ENCODE assay signal across 17 cellular contexts in genomic region chr19:35533201-35533821, GRCh38. TPM values are rescaled to one million over a fixed set of nuclear protein-coding genes. Genes with fewer than 3 reads are reported as not detected.
DNase-seq lines count a peak whose midpoint lies in the region; ATAC-seq, FAIRE-seq and TF ChIP-seq lines count a peak whose summit lies in the region.
"Had no signal": no experiment of that assay in that cellular context is flagged by ENCODE, and none has a peak within 500 bp of the region (broad histone marks: within the 10 kb centered on the region; RNA-seq: fewer than 3 reads in every experiment).

Gene GAPDHS (plus strand): TSS chr19:35533456. CDS start chr19:35533528, 72 bp downstream.

- no peak for FAIRE-seq in HepG2 (lab: Jason Lieb, UNC)

- no peak for TF ChIP-seq RAD21 in HepG2 (CRISPR knock-in tag; IDR thresholded peaks at IDR 0.05)

- peak within 1 kb of the TSS; percentile 26 for H3K27ac Mint-ChIP-seq in activated T-helper 1 cell treated with anti-CD3 and anti-CD28 coated beads, Interleukin-12 subunit alpha, Interleukin-12 subunit beta, Interleukin-2, Interleukin-4 antibody, amounts not matched to agents 30 ng/mL and 10 ng/mL and 1 ng/mL, durations not matched to agents 14 hours and 24 hours and 36 hours
- H3K27ac Mint-ChIP-seq: mesothelial cell of epicardium had no signal

- no peaks in the 10 kb centered on the region for H3K9me3 Mint-ChIP-seq in activated T-helper 1 cell treated with anti-CD3 and anti-CD28 coated beads, Interleukin-12 subunit alpha, Interleukin-12 subunit beta, Interleukin-2, Interleukin-4 antibody, amounts not matched to agents 30 ng/mL and 10 ng/mL and 1 ng/mL, durations not matched to agents 14 hours and 24 hours and 36 hours
- H3K9me3 Mint-ChIP-seq: CD14-positive monocyte, mesothelial cell of epicardium had no signal

- no peaks in the 10 kb centered on the region for H3K9me3 ChIP-seq in HepG2 (ENCODE audit: low read length)
- no peaks in the 10 kb centered on the region for H3K9me3 ChIP-seq in right lobe of liver
- H3K9me3 ChIP-seq in iPS-15b (ENCODE audit: control insufficient read depth, insufficient read depth, low read length) = no peaks in the 10 kb centered on the region
- H3K9me3 ChIP-seq in testis = no peaks in the 10 kb centered on the region
- H3K9me3 ChIP-seq: esophagus squamous epithelium, psoas muscle had no signal

- H3K27ac ChIP-seq in HepG2 (ENCODE audit: extremely low read length, insufficient read depth, low read length) (no peak within 1 kb of the TSS), right lobe of liver (no peak within 1 kb of the TSS), testis (no peak within 1 kb of the TSS)
- H3K27ac ChIP-seq: esophagus squamous epithelium, psoas muscle had no signal

- CTCF ChIA-PET in HepG2 (lab: Yijun Ruan, JAX; ENCODE audit: low intra/inter-chr PET ratio, low total read pairs) = no interaction called here

- H3K79me2 ChIP-seq in HepG2 (ENCODE audit: insufficient read depth, low read length) = no peaks in the 10 kb centered on the region

- H3K27me3 ChIP-seq in HepG2 (ENCODE audit: control insufficient read depth in 1 of 2, insufficient read depth in 2 of 2, low read length in 2 of 2) = peaks cover 5 to 16% of the 10 kb centered on the region in 2 experiments; a peak in 4 of 5 replicates
- no peaks in the 10 kb centered on the region for H3K27me3 ChIP-seq in right lobe of liver
- H3K27me3 ChIP-seq in iPS-15b (ENCODE audit: control insufficient read depth, insufficient read depth, low read length) = peaks cover 13% of the 10 kb centered on the region
- no peaks in the 10 kb centered on the region for H3K27me3 ChIP-seq in testis

- no peaks in the 10 kb centered on the region for H3K36me3 Mint-ChIP-seq in activated T-helper 1 cell treated with anti-CD3 and anti-CD28 coated beads, Interleukin-12 subunit alpha, Interleukin-12 subunit beta, Interleukin-2, Interleukin-4 antibody, amounts not matched to agents 30 ng/mL and 10 ng/mL and 1 ng/mL, durations not matched to agents 14 hours and 24 hours and 36 hours (ENCODE audit: low read depth)
- H3K36me3 Mint-ChIP-seq: CD14-positive monocyte, mesothelial cell of epicardium had no signal

- H3K4me3 ChIP-seq in HepG2 (replicated peaks in 1 of 3; ENCODE audit: insufficient read depth in 1 of 3, low read depth in 2 of 3, low read length in 3 of 3) (peak within 1 kb of the TSS in 1 of 3 experiments; percentile 26; a peak in 1 of 6 replicates), right lobe of liver (no peak within 1 kb of the TSS), iPS-15b (ENCODE audit: low read depth, low read length) (peak within 1 kb of the TSS; percentile 35), testis (peak within 1 kb of the TSS in 1 of 2 donors; percentile 9)
- H3K4me3 ChIP-seq: esophagus squamous epithelium, psoas muscle had no signal

- H3K4me3 Mint-ChIP-seq in activated T-helper 1 cell treated with anti-CD3 and anti-CD28 coated beads, Interleukin-12 subunit alpha, Interleukin-12 subunit beta, Interleukin-2, Interleukin-4 antibody, amounts not matched to agents 30 ng/mL and 10 ng/mL and 1 ng/mL, durations not matched to agents 14 hours and 24 hours and 36 hours = peak within 1 kb of the TSS; percentile 56
- H3K4me3 Mint-ChIP-seq: mesothelial cell of epicardium had no signal

- no peak within 1 kb of the TSS for H3K9ac ChIP-seq in HepG2 (ENCODE audit: insufficient read depth, low read depth, low read length)
- H3K9ac ChIP-seq in iPS-15b (ENCODE audit: low read depth, low read length) = peak within 1 kb of the TSS; percentile 24

- intact Hi-C loops in HepG2 (cut with micrococcal nuclease; ENCODE audit: unreplicated experiment) (no loop called here), right lobe of liver (cut with DNase I) (no loop called here), testis (cut with DNase I; ENCODE audit: low total_unique reads) (no loop called here)
- intact Hi-C loops in activated T-helper 1 cell treated with anti-CD3 and anti-CD28 coated beads, Interleukin-12 subunit alpha, Interleukin-12 subunit beta, Interleukin-2, Interleukin-4 antibody, amounts not matched to agents 30 ng/mL and 10 ng/mL and 1 ng/mL, durations not matched to agents 14 hours and 24 hours and 36 hours (cut with micrococcal nuclease) = no loop called here

- H3K4me2 ChIP-seq in HepG2 (ENCODE audit: low read depth, low read length) = peak within 1 kb of the TSS; percentile 51

- no peak for DNase-seq in HepG2 (ENCODE audit: low spot score)
- DNase-seq in right lobe of liver = no peak
- DNase-seq in activated T-helper 1 cell treated with anti-CD3 and anti-CD28 coated beads, Interleukin-12 subunit alpha, Interleukin-12 subunit beta, Interleukin-2, Interleukin-4 antibody, amounts not matched to agents 30 ng/mL and 10 ng/mL and 1 ng/mL, durations not matched to agents 14 hours and 24 hours and 36 hours (ENCODE audit: low spot score) = no peak
- peak; percentile 43 for DNase-seq in testis
- DNase-seq in NCI-H2171 (lab: John Stamatoyannopoulos, UW) = no peak
- DNase-seq in hepatic stellate cell (ENCODE audit: low spot score) = no peak
- DNase-seq: activated gamma-delta T cell, esophagus squamous epithelium, Karpas-422, NCI-H1930, SHP77 had no signal

- POLR2A ChIA-PET in HepG2 (lab: Yijun Ruan, JAX) = no interaction called here

- TF ChIP-seq EP300 in HepG2 (IDR thresholded peaks at IDR 0.05; ENCODE audit: low read depth in 2 of 2, low read length in 2 of 2) (no peak), HepG2 (CRISPR knock-in tag; IDR thresholded peaks at IDR 0.05; ENCODE audit: borderline replicate concordance) (no peak)

- no peak within 1 kb of the TSS for H2AFZ ChIP-seq in HepG2 (ENCODE audit: low read length)

- 72% methylated on average over 32 of the region's 39 CpGs for WGBS in HepG2 (ENCODE audit: low lambda C conversion rate)
- WGBS in right lobe of liver (ENCODE audit: insufficient coverage, low coverage, low lambda C conversion rate, missing lambda C conversion rate) = 42% methylated on average over 11 of the region's 39 CpGs
- WGBS in testis, 2 donors = 18 to 28% methylated on average over 21 to 39 of the region's 39 CpGs

- H3K4me1 ChIP-seq in HepG2 (ENCODE audit: insufficient read depth, low read length) (peaks cover 29% of the 10 kb centered on the region), right lobe of liver (no peaks in the 10 kb centered on the region), iPS-15b (ENCODE audit: control insufficient read depth, insufficient read depth, low read length) (peaks cover 7% of the 10 kb centered on the region), testis (no peaks in the 10 kb centered on the region)
- H3K4me1 ChIP-seq: psoas muscle had no signal

- no peaks in the 10 kb centered on the region for H3K36me3 ChIP-seq in HepG2 (replicated peaks in 1 of 2; ENCODE audit: control insufficient read depth in 1 of 2, insufficient read depth in 2 of 2, low read length in 2 of 2)
- no peaks in the 10 kb centered on the region for H3K36me3 ChIP-seq in right lobe of liver
- no peaks in the 10 kb centered on the region for H3K36me3 ChIP-seq in iPS-15b (ENCODE audit: control insufficient read depth, insufficient read depth, low read length)
- no peaks in the 10 kb centered on the region for H3K36me3 ChIP-seq in testis (ENCODE audit: low read depth, missing control alignments)
- H3K36me3 ChIP-seq: esophagus squamous epithelium had no signal

- H4K20me1 ChIP-seq in HepG2 (ENCODE audit: insufficient read depth, low read length) = no peaks in the 10 kb centered on the region

- peak; percentile 16; the same call in 2 of the 3 replicates for ATAC-seq in HepG2
- no peak for ATAC-seq in right lobe of liver
- no peak for ATAC-seq in HG03095 (IDR thresholded peaks at IDR 0.05; ENCODE audit: unreplicated experiment)

- H3K27me3 Mint-ChIP-seq in activated T-helper 1 cell treated with anti-CD3 and anti-CD28 coated beads, Interleukin-12 subunit alpha, Interleukin-12 subunit beta, Interleukin-2, Interleukin-4 antibody, amounts not matched to agents 30 ng/mL and 10 ng/mL and 1 ng/mL, durations not matched to agents 14 hours and 24 hours and 36 hours (ENCODE audit: insufficient read depth) = peaks cover 28% of the 10 kb centered on the region

- in situ Hi-C loops in HepG2 (cut with HindIII; ENCODE audit: extremely low pct_ligation_motif_present, low pct_unique_long_range_greater_than_20kb) = no loop called here

- TF ChIP-seq POLR2A in HepG2 (IDR thresholded peaks at IDR 0.05; ENCODE audit: insufficient read depth in 1 of 2, low read depth in 2 of 2, low read length in 2 of 2) (no peak), right lobe of liver (IDR thresholded peaks at IDR 0.05) (no peak), testis (IDR thresholded peaks at IDR 0.05) (no peak)

- TF ChIP-seq CTCF in HepG2 (CRISPR knock-in tag; IDR thresholded peaks at IDR 0.05) (no peak), right lobe of liver (IDR thresholded peaks at IDR 0.05) (no peak), testis (IDR thresholded peaks at IDR 0.05) (no peak)

- H3K4me1 Mint-ChIP-seq in activated T-helper 1 cell treated with anti-CD3 and anti-CD28 coated beads, Interleukin-12 subunit alpha, Interleukin-12 subunit beta, Interleukin-2, Interleukin-4 antibody, amounts not matched to agents 30 ng/mL and 10 ng/mL and 1 ng/mL, durations not matched to agents 14 hours and 24 hours and 36 hours (ENCODE audit: low read depth) = peaks cover 7% of the 10 kb centered on the region
- H3K4me1 Mint-ChIP-seq: mesothelial cell of epicardium had no signal

- BruUV-seq in HepG2 (replicated peaks; lab: Mats Ljungman, UMichigan) = no TSS peak

RNA-seq across cellular contexts. Expression of gene GAPDHS, which starts in this region (rescaled TPM):
- total RNA-seq in HepG2 (2016; rRNA removed; fragmentation: Illumina TruSeq; extraction: Trizol) = not detected in 2 replicates
- total RNA-seq in HepG2 (2016; cell fraction: cytosol; rRNA removed; fragmentation: Illumina TruSeq; extraction: Trizol; ENCODE audit: low read depth) = not detected in 2 replicates
- total RNA-seq in HepG2 (2016; cell fraction: insoluble cytoplasmic fraction; rRNA removed; fragmentation: Illumina TruSeq; extraction: Trizol) = not detected in 2 replicates
- total RNA-seq in HepG2 (2016; cell fraction: membrane; rRNA removed; fragmentation: Illumina TruSeq; extraction: Trizol) = not detected in 2 replicates
- not detected in 2 replicates for total RNA-seq in HepG2 (2016; cell fraction: nucleus; rRNA removed; fragmentation: Illumina TruSeq; extraction: Trizol)
- polyA plus RNA-seq in HepG2 (2011; rRNA removed) = 0.09 TPM in 1 of 2 replicates, not detected in the other
- not detected in 2 replicates for polyA plus RNA-seq in HepG2 (2011; cell fraction: cytosol; rRNA removed)
- polyA plus RNA-seq in HepG2 (2011; cell fraction: nucleus; rRNA removed) = not detected in 2 replicates
- not detected in 2 replicates for polyA plus RNA-seq in HepG2 (2012)
- not detected in 2 replicates for polyA plus RNA-seq in HepG2 (2016; cell fraction: cytosol; fragmentation: Illumina TruSeq; extraction: Trizol; ENCODE audit: low read depth)
- not detected in 2 replicates for polyA plus RNA-seq in HepG2 (2016; cell fraction: insoluble cytoplasmic fraction; fragmentation: Illumina TruSeq; extraction: Trizol; ENCODE audit: low read depth)
- not detected in 2 replicates for polyA plus RNA-seq in HepG2 (2016; cell fraction: membrane; fragmentation: Illumina TruSeq; extraction: Trizol; ENCODE audit: low read depth)
- polyA plus RNA-seq in HepG2 (2016; cell fraction: nucleus; fragmentation: Illumina TruSeq; extraction: Trizol; ENCODE audit: insufficient read depth, low read depth) = not detected in 2 replicates
- not detected in 2 replicates for polyA minus RNA-seq in HepG2 (2011; rRNA and poly(A)+ RNA removed; ENCODE audit: low replicate concordance)
- not detected in 2 replicates for polyA minus RNA-seq in HepG2 (2011; cell fraction: cytosol; rRNA and poly(A)+ RNA removed)
- not detected in 2 replicates for polyA minus RNA-seq in HepG2 (2011; cell fraction: nucleus; rRNA and poly(A)+ RNA removed)
- not detected for total RNA-seq in right lobe of liver
- total RNA-seq in activated T-helper 1 cell treated with anti-CD3 and anti-CD28 coated beads, Interleukin-12 subunit alpha, Interleukin-12 subunit beta, Interleukin-2, Interleukin-4 antibody, amounts not matched to agents 30 ng/mL and 10 ng/mL and 1 ng/mL, durations not matched to agents 14 hours and 24 hours and 36 hours = not detected in 2 replicates
- 100 to 1,000 TPM; 123 to 338 TPM for total RNA-seq in testis
- 363 TPM for polyA plus RNA-seq in testis (ENCODE audit: insufficient read depth, low read depth, low replicate concordance)
- total RNA-seq: cerebellum, esophagus squamous epithelium, mesothelial cell of epicardium, psoas muscle had no signal
- polyA plus RNA-seq: CD14-positive monocyte, psoas muscle had no signal

Comparison
In these comparisons a context has a peak if more than half of its experiments do, and no peak if none do; other contexts are left out.
1. RNA of gene GAPDHS (total RNA-seq): 123 to 338 TPM in testis; not detected in HepG2, not detected in right lobe of liver and not detected in activated T-helper 1 cell treated with anti-CD3 and anti-CD28 coated beads, Interleukin-12 subunit alpha, Interleukin-12 subunit beta, Interleukin-2, Interleukin-4 antibody, amounts not matched to agents 30 ng/mL and 10 ng/mL and 1 ng/mL, durations not matched to agents 14 hours and 24 hours and 36 hours; every median in the first group is over 100 times any median in the second.
2. RNA of gene GAPDHS (polyA plus RNA-seq): 363 TPM in testis (single experiment); 0.09 TPM in HepG2; every median in the first group is over 100 times any median in the second.
3. Peak in ATAC-seq and H3K4me2 ChIP-seq in HepG2; RNA of the gene not detected or under 1 TPM.